8 cellular contexts compared by ENCODE assay signal in the genomic region with DNA sequence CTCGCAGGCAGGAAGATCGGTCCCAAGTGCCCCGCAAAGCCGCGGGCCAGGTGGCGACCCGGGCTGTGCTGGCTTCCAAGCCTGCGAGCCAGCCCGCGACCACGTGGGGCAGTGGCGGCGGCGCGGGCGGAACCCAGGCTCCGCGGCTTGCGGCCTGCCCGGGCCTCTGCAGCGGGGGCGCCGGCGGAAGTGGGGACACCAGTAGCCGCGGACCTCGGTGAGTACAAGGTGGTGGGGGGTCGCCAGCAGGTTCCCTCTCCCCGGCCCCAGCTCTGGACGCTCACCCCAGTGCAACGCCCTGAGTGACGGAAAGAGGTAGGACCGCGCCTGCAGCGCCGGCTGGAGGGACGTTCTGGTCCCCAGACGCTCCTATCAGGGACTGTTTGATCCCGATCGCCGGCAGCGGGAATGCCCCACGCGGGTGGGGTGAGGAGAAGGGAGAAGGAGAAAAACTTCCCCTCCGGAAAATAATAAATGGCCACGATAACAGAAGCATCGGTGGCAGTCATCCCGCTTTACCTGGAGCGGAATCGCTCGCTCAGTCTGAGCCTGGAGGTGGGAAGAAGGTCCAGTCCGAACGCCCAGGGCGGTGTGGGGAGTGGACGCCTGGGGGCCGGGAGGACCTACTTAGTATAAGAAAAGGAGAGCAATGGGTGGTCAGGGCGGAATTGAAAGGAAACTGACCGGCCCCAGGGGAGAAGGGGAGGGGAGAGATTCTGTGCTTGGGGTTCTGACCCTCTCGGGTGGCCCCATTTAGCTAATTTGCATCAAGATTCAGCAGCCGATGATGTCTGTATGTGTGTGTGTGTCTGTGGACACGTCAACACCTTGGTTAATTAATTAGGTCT. TPM values are rescaled to one million over a fixed set of nuclear protein-coding genes. Genes with fewer than 3 reads are reported as not detected.
DNase-seq lines count a peak whose midpoint lies in the region; ATAC-seq, FAIRE-seq and TF ChIP-seq lines count a peak whose summit lies in the region.

A gene with protein sequence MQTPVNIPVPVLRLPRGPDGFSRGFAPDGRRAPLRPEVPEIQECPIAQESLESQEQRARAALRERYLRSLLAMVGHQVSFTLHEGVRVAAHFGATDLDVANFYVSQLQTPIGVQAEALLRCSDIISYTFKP (plus strand): TSS at position 198 of the 848 bp plus-strand sequence. CDS start 10,855 bp downstream, outside the sequence.

- peaks cover 5 to 9% of the 10 kb centered on the region in 2 experiments; a peak in 4 of 5 replicates for H3K36me3 ChIP-seq in HepG2 (replicated peaks in 1 of 2; ENCODE audit: control insufficient read depth in 1 of 2, insufficient read depth in 2 of 2, low read length in 2 of 2)

- TSS peak; percentile 80 for BruUV-seq in HepG2 (replicated peaks; lab: Mats Ljungman, UMichigan)

- peaks cover 37% of the 10 kb centered on the region for H3K79me2 ChIP-seq in HepG2 (ENCODE audit: insufficient read depth, low read length)

- ATAC-seq in HG02885 (IDR thresholded peaks at IDR 0.05; ENCODE audit: poor library complexity, unreplicated experiment) (peak; percentile 38), HepG2 (peak; percentile 74), HG02970 (IDR thresholded peaks at IDR 0.05; ENCODE audit: low FRiP score, unreplicated experiment) (no peak)

- FAIRE-seq in HepG2 (lab: Jason Lieb, UNC), result peak; percentile 8

- TF ChIP-seq CTCF in HepG2 (CRISPR knock-in tag; IDR thresholded peaks at IDR 0.05), result peak; percentile 22; the same call in 1 of the 2 replicates

- peak within 1 kb of the TSS; percentile 92 for H3K9ac ChIP-seq in HepG2 (ENCODE audit: insufficient read depth, low read depth, low read length)

- WGBS in HepG2 (ENCODE audit: low lambda C conversion rate), result 1% methylated on average over 36 of the region's 61 CpGs

- POLR2A ChIA-PET in HepG2 (lab: Yijun Ruan, JAX), result interaction anchor here (0.9 to 2.6 kb wide), 11 partner anchors 13 to 173 kb away, joined by 3 to 14 read pairs (median 4); a partner anchor contains a TSS

- peak within 1 kb of the TSS; percentile 92 for H3K4me2 ChIP-seq in HepG2 (ENCODE audit: low read depth, low read length)

- peak within 1 kb of the TSS; percentile 87 to 95 (median 93) for H3K4me3 ChIP-seq in HepG2 (replicated peaks in 1 of 3; ENCODE audit: insufficient read depth in 1 of 3, low read depth in 2 of 3, low read length in 3 of 3)

- DNase-seq in DMS153 treated with DMSO at 0.1 percent for 48 hours (lab: John Stamatoyannopoulos, UW; ENCODE audit: unreplicated experiment) (peak; percentile 44), NCI-H524 treated with DMSO at 0.1 percent for 48 hours (lab: John Stamatoyannopoulos, UW) (peak; percentile 6), dermis blood vessel endothelial cell (peak; percentile 86), HepG2 (ENCODE audit: low spot score) (peak; percentile 60)
- peak; percentile 77 for DNase-seq in activated CD4-positive, alpha-beta T cell treated with anti-CD3 and anti-CD28 coated beads, Interleukin-2, amount 50 U/mL, for 1 hour
- peak; percentile 84 for DNase-seq in stimulated activated CD4-positive, alpha-beta T cell treated with anti-CD3 and anti-CD28 coated beads, Interleukin-4, amount 100 ng/mL, for 1 hour

- CTCF ChIA-PET in HepG2 (lab: Yijun Ruan, JAX; ENCODE audit: low intra/inter-chr PET ratio, low total read pairs), result no interaction called here

- no peaks in the 10 kb centered on the region for H3K9me3 ChIP-seq in HepG2 (ENCODE audit: low read length)

- peak; percentile 81 for TF ChIP-seq RAD21 in HepG2 (CRISPR knock-in tag; IDR thresholded peaks at IDR 0.05)

- TF ChIP-seq POLR2A in HepG2 (IDR thresholded peaks at IDR 0.05; ENCODE audit: insufficient read depth in 1 of 2, low read depth in 2 of 2, low read length in 2 of 2), result peak; percentile 62 to 82; a peak in 3 of 4 replicates

- H3K4me1 ChIP-seq in HepG2 (ENCODE audit: insufficient read depth, low read length), result peaks cover 51% of the 10 kb centered on the region

- H2AFZ ChIP-seq in HepG2 (ENCODE audit: low read length), result peak within 1 kb of the TSS; percentile 62

- no peaks in the 10 kb centered on the region; a peak in 1 of 5 replicates for H3K27me3 ChIP-seq in HepG2 (ENCODE audit: control insufficient read depth in 1 of 2, insufficient read depth in 2 of 2, low read length in 2 of 2)

- intact Hi-C loops in HepG2 (cut with micrococcal nuclease; ENCODE audit: unreplicated experiment), result loop anchor here (5.0 kb wide), 1 partner anchor 48 kb away; no protein-coding TSS in a partner anchor

- no peaks in the 10 kb centered on the region for H4K20me1 ChIP-seq in HepG2 (ENCODE audit: insufficient read depth, low read length)

- in situ Hi-C loops in HepG2 (cut with HindIII; ENCODE audit: extremely low pct_ligation_motif_present, low pct_unique_long_range_greater_than_20kb), result no loop called here

- TF ChIP-seq EP300 in HepG2 (IDR thresholded peaks at IDR 0.05; ENCODE audit: low read depth in 2 of 2, low read length in 2 of 2) (peak in 1 of 2 experiments; percentile 55; a peak in 1 of 4 replicates), HepG2 (CRISPR knock-in tag; IDR thresholded peaks at IDR 0.05; ENCODE audit: borderline replicate concordance) (peak; percentile 40; the same call in 1 of the 2 replicates)

- H3K27ac ChIP-seq in HepG2 (ENCODE audit: extremely low read length, insufficient read depth, low read length), result peak within 1 kb of the TSS; percentile 77

TF ChIP-seq in HepG2, 621 proteins besides CTCF, POLR2A, EP300 and RAD21 (continues in another document):
- TF ChIP-seq CENPX (CRISPR knock-in tag; IDR thresholded peaks at IDR 0.05), result no peak
- TF ChIP-seq, protein P1, sequence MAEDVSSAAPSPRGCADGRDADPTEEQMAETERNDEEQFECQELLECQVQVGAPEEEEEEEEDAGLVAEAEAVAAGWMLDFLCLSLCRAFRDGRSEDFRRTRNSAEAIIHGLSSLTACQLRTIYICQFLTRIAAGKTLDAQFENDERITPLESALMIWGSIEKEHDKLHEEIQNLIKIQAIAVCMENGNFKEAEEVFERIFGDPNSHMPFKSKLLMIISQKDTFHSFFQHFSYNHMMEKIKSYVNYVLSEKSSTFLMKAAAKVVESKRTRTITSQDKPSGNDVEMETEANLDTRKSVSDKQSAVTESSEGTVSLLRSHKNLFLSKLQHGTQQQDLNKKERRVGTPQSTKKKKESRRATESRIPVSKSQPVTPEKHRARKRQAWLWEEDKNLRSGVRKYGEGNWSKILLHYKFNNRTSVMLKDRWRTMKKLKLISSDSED (CRISPR knock-in tag; IDR thresholded peaks at IDR 0.05), result 0 out of 2 replicates have a peak, but pooled peaks have one; percentile 28
- TF ChIP-seq, protein P2, sequence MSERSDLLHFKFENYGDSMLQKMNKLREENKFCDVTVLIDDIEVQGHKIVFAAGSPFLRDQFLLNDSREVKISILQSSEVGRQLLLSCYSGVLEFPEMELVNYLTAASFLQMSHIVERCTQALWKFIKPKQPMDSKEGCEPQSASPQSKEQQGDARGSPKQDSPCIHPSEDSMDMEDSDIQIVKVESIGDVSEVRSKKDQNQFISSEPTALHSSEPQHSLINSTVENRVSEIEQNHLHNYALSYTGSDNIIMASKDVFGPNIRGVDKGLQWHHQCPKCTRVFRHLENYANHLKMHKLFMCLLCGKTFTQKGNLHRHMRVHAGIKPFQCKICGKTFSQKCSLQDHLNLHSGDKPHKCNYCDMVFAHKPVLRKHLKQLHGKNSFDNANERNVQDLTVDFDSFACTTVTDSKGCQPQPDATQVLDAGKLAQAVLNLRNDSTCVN (CRISPR knock-in tag; IDR thresholded peaks at IDR 0.05; ENCODE audit: borderline replicate concordance), result no peak
- TF ChIP-seq ZNF552 (CRISPR knock-in tag; IDR thresholded peaks at IDR 0.05; ENCODE audit: borderline replicate concordance), result peak; percentile 60
- no peak; the same call in 1 of the 2 replicates for TF ChIP-seq ZNF629 (CRISPR knock-in tag; conservative IDR thresholded peaks at IDR 0.05)
- no peak for TF ChIP-seq NR2F1 (CRISPR knock-in tag; IDR thresholded peaks at IDR 0.05)
- TF ChIP-seq, protein P3, sequence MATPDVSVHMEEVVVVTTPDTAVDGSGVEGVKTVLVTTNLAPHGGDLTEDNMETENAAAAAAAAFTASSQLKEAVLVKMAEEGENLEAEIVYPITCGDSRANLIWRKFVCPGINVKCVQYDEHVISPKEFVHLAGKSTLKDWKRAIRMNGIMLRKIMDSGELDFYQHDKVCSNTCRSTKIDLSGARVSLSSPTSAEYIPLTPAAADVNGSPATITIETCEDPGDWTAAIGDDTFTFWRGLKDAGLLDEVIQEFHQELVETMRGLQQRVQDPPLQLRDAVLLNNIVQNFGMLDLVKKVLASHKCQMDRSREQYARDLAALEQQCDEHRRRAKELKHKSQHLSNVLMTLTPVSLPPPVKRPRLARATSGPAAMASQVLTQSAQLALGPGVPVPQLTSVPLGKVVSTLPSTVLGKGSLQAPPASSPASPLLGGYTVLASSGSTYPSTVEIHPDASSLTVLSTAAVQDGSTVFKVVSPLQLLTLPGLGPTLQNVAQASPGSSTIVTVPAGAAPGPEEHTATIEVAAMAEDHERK (CRISPR knock-in tag; IDR thresholded peaks at IDR 0.05; ENCODE audit: low read depth), result no peak
- no peak for TF ChIP-seq ZNF44 (CRISPR knock-in tag; IDR thresholded peaks at IDR 0.05)
- TF ChIP-seq HOXA5 (CRISPR knock-in tag; IDR thresholded peaks at IDR 0.05), result peak; percentile 85

RNA-seq across cellular contexts. Expression of the gene that starts here (rescaled TPM):
- 25.5 and 33.2 TPM in 2 replicates for total RNA-seq in dermis blood vessel endothelial cell
- 30.6 and 42.0 TPM in 2 replicates for total RNA-seq in HepG2 (2016; rRNA removed; fragmentation: Illumina TruSeq; extraction: Trizol)
- total RNA-seq in HepG2 (2016; cell fraction: cytosol; rRNA removed; fragmentation: Illumina TruSeq; extraction: Trizol; ENCODE audit: low read depth), result 15.7 and 22.3 TPM in 2 replicates
- 34.9 and 39.3 TPM in 2 replicates for total RNA-seq in HepG2 (2016; cell fraction: insoluble cytoplasmic fraction; rRNA removed; fragmentation: Illumina TruSeq; extraction: Trizol)
- total RNA-seq in HepG2 (2016; cell fraction: membrane; rRNA removed; fragmentation: Illumina TruSeq; extraction: Trizol), result 28.5 and 42.7 TPM in 2 replicates
- 13.0 and 14.5 TPM in 2 replicates for total RNA-seq in HepG2 (2016; cell fraction: nucleus; rRNA removed; fragmentation: Illumina TruSeq; extraction: Trizol)
- 22.2 and 24.1 TPM in 2 replicates for polyA plus RNA-seq in HepG2 (2011; rRNA removed)
- 22.8 and 32.6 TPM in 2 replicates for polyA plus RNA-seq in HepG2 (2011; cell fraction: cytosol; rRNA removed)
- 31.3 and 38.6 TPM in 2 replicates for polyA plus RNA-seq in HepG2 (2011; cell fraction: nucleus; rRNA removed)
- 22.7 and 23.7 TPM in 2 replicates for polyA plus RNA-seq in HepG2 (2012)
- polyA plus RNA-seq in HepG2 (2016; cell fraction: cytosol; fragmentation: Illumina TruSeq; extraction: Trizol; ENCODE audit: low read depth), result 28.4 and 37.8 TPM in 2 replicates
- polyA plus RNA-seq in HepG2 (2016; cell fraction: insoluble cytoplasmic fraction; fragmentation: Illumina TruSeq; extraction: Trizol; ENCODE audit: low read depth), result 62.1 and 65.3 TPM in 2 replicates
- 40.2 and 48.8 TPM in 2 replicates for polyA plus RNA-seq in HepG2 (2016; cell fraction: membrane; fragmentation: Illumina TruSeq; extraction: Trizol; ENCODE audit: low read depth)
- polyA plus RNA-seq in HepG2 (2016; cell fraction: nucleus; fragmentation: Illumina TruSeq; extraction: Trizol; ENCODE audit: insufficient read depth, low read depth), result 33.1 and 40.0 TPM in 2 replicates
- 20.1 and 20.5 TPM in 2 replicates for polyA minus RNA-seq in HepG2 (2011; rRNA and poly(A)+ RNA removed; ENCODE audit: low replicate concordance)
- polyA minus RNA-seq in HepG2 (2011; cell fraction: cytosol; rRNA and poly(A)+ RNA removed), result 12.5 and 19.8 TPM in 2 replicates
- 7.9 and 9.2 TPM in 2 replicates for polyA minus RNA-seq in HepG2 (2011; cell fraction: nucleus; rRNA and poly(A)+ RNA removed)

Comparison
In these comparisons a context has a peak if more than half of its experiments do, and no peak if none do; other contexts are left out.
1. DNase-seq: peak in every context shown above with its lines; median percentile 86 in dermis blood vessel endothelial cell; 84 in stimulated activated CD4-positive, alpha-beta T cell treated with anti-CD3 and anti-CD28 coated beads, Interleukin-4, amount 100 ng/mL, for 1 hour; 77 in activated CD4-positive, alpha-beta T cell treated with anti-CD3 and anti-CD28 coated beads, Interleukin-2, amount 50 U/mL, for 1 hour; 60 in HepG2; 44 in DMS153 treated with DMSO at 0.1 percent for 48 hours; 6 in NCI-H524 treated with DMSO at 0.1 percent for 48 hours.